17 cellular contexts compared by ENCODE assay signal in genomic region chr4:186781032-186781917, GRCh38. TPM values are rescaled to one million over a fixed set of nuclear protein-coding genes. Genes with fewer than 3 reads are reported as not detected.
A peak's percentile ranks its signal among the peaks of the same experiment; 100 is the strongest.
DNase-seq lines count a peak whose midpoint lies in the region; ATAC-seq and TF ChIP-seq lines count a peak whose summit lies in the region.
"Had no signal": no experiment of that assay in that cellular context is flagged by ENCODE, and none has a peak within 500 bp of the region (broad histone marks: within the 10 kb centered on the region; RNA-seq: fewer than 3 reads in every experiment).

No MANE protein-coding gene starts in this region.

- no peak overlapping the region for H3K4me3 Mint-ChIP-seq in activated CD4-positive, alpha-beta memory T cell treated with anti-CD3 and anti-CD28 coated beads, Interleukin-2, amount 10 ng/mL, durations not matched to agents 7 days and 5 days
- H3K4me3 Mint-ChIP-seq: effector memory CD8-positive, alpha-beta T cell; type B pancreatic cell had no signal

- ATAC-seq in Right ventricle myocardium inferior (no peak), HG02840 (IDR thresholded peaks at IDR 0.05; ENCODE audit: low FRiP score, unreplicated experiment) (no peak)
- ATAC-seq: effector memory CD8-positive, alpha-beta T cell had no signal

- H3K27ac ChIP-seq in cardiac muscle cell: no peak overlapping the region
- no peak overlapping the region for H3K27ac ChIP-seq in colonic mucosa

- H3K9me3 ChIP-seq in cardiac muscle cell (ENCODE audit: low read depth): no peaks in the 10 kb centered on the region
- no peaks in the 10 kb centered on the region for H3K9me3 ChIP-seq in adipocyte (ENCODE audit: control insufficient read depth, low read length)
- H3K9me3 ChIP-seq in colonic mucosa: no peaks in the 10 kb centered on the region

- no peaks in the 10 kb centered on the region for H3K4me1 Mint-ChIP-seq in activated CD4-positive, alpha-beta memory T cell treated with anti-CD3 and anti-CD28 coated beads, Interleukin-2, amount 10 ng/mL, durations not matched to agents 7 days and 5 days

- H3K27me3 Mint-ChIP-seq in activated CD4-positive, alpha-beta memory T cell treated with anti-CD3 and anti-CD28 coated beads, Interleukin-2, amount 10 ng/mL, durations not matched to agents 7 days and 5 days: no peaks in the 10 kb centered on the region
- H3K27me3 Mint-ChIP-seq: effector memory CD8-positive, alpha-beta T cell; type B pancreatic cell had no signal

- H3K4me3 ChIP-seq in cardiac muscle cell (no peak overlapping the region), adipocyte (ENCODE audit: low read length) (no peak overlapping the region), colonic mucosa (no peak overlapping the region)

- POLR2A ChIA-PET in activated CD4-positive, alpha-beta memory T cell treated with anti-CD3 and anti-CD28 coated beads, Interleukin-2, amount 10 ng/mL, durations not matched to agents 7 days and 5 days (lab: Charles Lee): no interaction called here

- H3K36me3 ChIP-seq in cardiac muscle cell: no peaks in the 10 kb centered on the region
- no peaks in the 10 kb centered on the region for H3K36me3 ChIP-seq in adipocyte (ENCODE audit: control insufficient read depth, insufficient read depth, low read length, severe bottlenecking)
- H3K36me3 ChIP-seq in colonic mucosa: no peaks in the 10 kb centered on the region

- H3K9me3 Mint-ChIP-seq in activated CD4-positive, alpha-beta memory T cell treated with anti-CD3 and anti-CD28 coated beads, Interleukin-2, amount 10 ng/mL, durations not matched to agents 7 days and 5 days: peaks cover 7% of the 10 kb centered on the region

- DNase-seq in cardiac muscle cell (ENCODE audit: low read depth in 1 of 2, low spot score in 1 of 2): peak; percentile 13 to 77
- no peak for DNase-seq in Right ventricle myocardium inferior (ENCODE audit: missing footprints)
- peak; percentile 50 for DNase-seq in adipocyte (ENCODE audit: low read depth)
- DNase-seq in hepatic stellate cell (ENCODE audit: low spot score): peak; percentile 22
- DNase-seq in activated CD4-positive, alpha-beta memory T cell treated with anti-CD3 and anti-CD28 coated beads, Interleukin-2, amount 10 ng/mL, durations not matched to agents 7 days and 5 days: no peak
- no peak for DNase-seq in amygdala (lab: John Stamatoyannopoulos, UW)
- DNase-seq in colonic mucosa: no peak
- DNase-seq: ACHN; anterior cingulate cortex; DMS53; effector memory CD8-positive, alpha-beta T cell; HCEC 1CT; NCI-H1930; NCI-H774; stimulated activated CD4-positive, alpha-beta T cell treated with anti-CD3 and anti-CD28 coated beads, Interleukin-15, amount 100 ng/mL, for 24 hours had no signal

- CTCF ChIA-PET in activated CD4-positive, alpha-beta memory T cell treated with anti-CD3 and anti-CD28 coated beads, Interleukin-2, amount 10 ng/mL, durations not matched to agents 7 days and 5 days (lab: Charles Lee): no interaction called here

- no peak overlapping the region for H3K27ac Mint-ChIP-seq in activated CD4-positive, alpha-beta memory T cell treated with anti-CD3 and anti-CD28 coated beads, Interleukin-2, amount 10 ng/mL, durations not matched to agents 7 days and 5 days
- H3K27ac Mint-ChIP-seq: effector memory CD8-positive, alpha-beta T cell; type B pancreatic cell had no signal

- H3K27me3 ChIP-seq in cardiac muscle cell: no peaks in the 10 kb centered on the region
- H3K27me3 ChIP-seq in adipocyte (replicated peaks; ENCODE audit: control insufficient read depth, insufficient read depth, low read length): no peaks in the 10 kb centered on the region
- no peaks in the 10 kb centered on the region for H3K27me3 ChIP-seq in colonic mucosa

- H3K4me1 ChIP-seq in cardiac muscle cell (ENCODE audit: low read depth) (peaks cover 6% of the 10 kb centered on the region), adipocyte (ENCODE audit: control insufficient read depth, insufficient read depth, low read length) (no peaks in the 10 kb centered on the region), colonic mucosa (no peaks in the 10 kb centered on the region)

- intact Hi-C loops in Right ventricle myocardium inferior (cut with DNase I) (no loop called here), colonic mucosa (cut with DNase I) (no loop called here)

- no peaks in the 10 kb centered on the region for H3K36me3 Mint-ChIP-seq in activated CD4-positive, alpha-beta memory T cell treated with anti-CD3 and anti-CD28 coated beads, Interleukin-2, amount 10 ng/mL, durations not matched to agents 7 days and 5 days (ENCODE audit: low read depth)
- H3K36me3 Mint-ChIP-seq: type B pancreatic cell had no signal

- H3K9ac ChIP-seq in adipocyte (ENCODE audit: low read length) (no peak overlapping the region), colonic mucosa (ENCODE audit: low read depth in 2 of 2, low read length in 2 of 2) (no peak overlapping the region)

- TF ChIP-seq CTCF in cardiac muscle cell (IDR thresholded peaks at IDR 0.05; ENCODE audit: low read depth, low read length) (no peak), colonic mucosa (IDR thresholded peaks at IDR 0.05) (no peak)

RNA-seq across cellular contexts. Expression of gene FAT1, which starts 57.6 kb away (rescaled TPM):
- 82.3 and 98.1 TPM in 2 replicates for total RNA-seq in cardiac muscle cell
- polyA plus RNA-seq in cardiac muscle cell: 15.8 and 21.7 TPM in 2 replicates
- 55.2 TPM for total RNA-seq in Right ventricle myocardium inferior
- total RNA-seq in activated CD4-positive, alpha-beta memory T cell treated with anti-CD3 and anti-CD28 coated beads, Interleukin-2, amount 10 ng/mL, durations not matched to agents 7 days and 5 days: under 1 TPM; 0.03 TPM
- 100 to 1,000 TPM; 243 to 300 TPM for total RNA-seq in colonic mucosa

Comparison
In these comparisons a context has a peak if more than half of its experiments do, and no peak if none do; other contexts are left out.
1. DNase-seq: peak in cardiac muscle cell (2 of 2), adipocyte (single experiment) and hepatic stellate cell (single experiment); none in Right ventricle myocardium inferior (single experiment), activated CD4-positive, alpha-beta memory T cell treated with anti-CD3 and anti-CD28 coated beads, Interleukin-2, amount 10 ng/mL, durations not matched to agents 7 days and 5 days (single experiment), amygdala (0 of 56) and colonic mucosa (single experiment).
2. RNA of gene FAT1, which starts 57.6 kb away (total RNA-seq): 243 to 300 TPM in colonic mucosa, 82.3 to 98.1 TPM in cardiac muscle cell and 55.2 TPM in Right ventricle myocardium inferior (single experiment); 0.03 TPM in activated CD4-positive, alpha-beta memory T cell treated with anti-CD3 and anti-CD28 coated beads, Interleukin-2, amount 10 ng/mL, durations not matched to agents 7 days and 5 days; every median in the first group is over 10 times any median in the second.